8 cellular contexts compared by ENCODE assay signal in the genomic region with DNA sequence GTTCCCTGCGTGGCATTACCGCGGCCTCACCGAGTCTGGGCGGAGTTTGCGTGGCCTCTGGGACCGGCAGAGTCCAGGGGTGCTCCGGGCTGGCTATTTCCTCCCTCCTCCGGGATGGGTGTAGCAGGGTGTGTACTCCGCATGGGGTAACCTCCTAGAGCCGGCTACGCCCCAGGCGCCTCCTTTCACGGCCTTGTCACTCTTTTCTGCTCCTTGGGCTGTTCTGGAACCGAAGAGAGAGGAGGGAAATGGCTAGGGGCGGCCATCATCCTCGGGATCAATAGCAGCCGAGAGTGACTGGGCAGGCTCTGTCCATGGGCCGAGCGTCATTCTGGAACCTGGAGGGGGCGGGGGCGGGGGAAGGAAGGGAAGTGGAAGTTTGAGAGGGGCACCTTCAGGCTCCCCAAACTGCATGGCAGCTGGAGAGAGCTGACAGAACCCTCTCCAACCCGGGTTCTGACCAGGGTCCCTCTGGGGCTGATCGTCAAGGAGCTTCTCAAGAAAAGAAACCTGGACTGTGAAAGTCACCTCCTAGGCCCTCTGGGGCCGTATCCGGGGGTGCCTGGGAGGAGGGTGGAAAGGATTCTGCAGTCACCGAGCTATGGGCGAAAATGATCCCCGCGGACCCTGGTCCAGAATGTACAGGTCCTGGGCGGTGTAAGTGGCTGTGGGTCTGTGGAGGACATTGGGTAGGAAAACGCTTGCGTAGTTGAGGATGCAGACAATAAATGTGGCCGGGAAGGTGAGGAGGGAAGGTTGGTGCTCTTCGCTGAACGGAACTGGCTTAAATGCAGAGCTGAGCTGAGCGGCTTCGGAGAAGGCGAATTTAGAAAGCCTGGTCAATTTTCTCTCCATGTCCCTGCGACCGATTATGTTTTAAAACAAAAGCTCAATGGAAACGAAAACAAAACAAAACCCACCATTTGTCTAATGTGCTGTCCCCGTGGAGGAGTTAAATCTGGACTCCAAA. TPM values are rescaled to one million over a fixed set of nuclear protein-coding genes. Genes with fewer than 3 reads are reported as not detected.
DNase-seq lines count a peak whose midpoint lies in the region; ATAC-seq and TF ChIP-seq lines count a peak whose summit lies in the region.

No MANE protein-coding gene starts in this region.

- no peak for ATAC-seq in GM19455 (IDR thresholded peaks at IDR 0.05; ENCODE audit: unreplicated experiment)

- H3K4me1 ChIP-seq in sigmoid colon: peaks cover 0 to 71% (median 70%) of the 10 kb centered on the region in 4 donors

- H3K27me3 Mint-ChIP-seq in Calu3 (ENCODE audit: unreplicated experiment): peaks cover 90% of the 10 kb centered on the region
- H3K27me3 Mint-ChIP-seq in neural crest cell (ENCODE audit: low read depth): peaks cover 100% of the 10 kb centered on the region

- TF ChIP-seq EP300 in sigmoid colon (IDR thresholded peaks at IDR 0.05): no peak

- no peak for TF ChIP-seq CTCF in Calu3 (IDR thresholded peaks at IDR 0.05; ENCODE audit: unreplicated experiment)
- no peak for TF ChIP-seq CTCF in epithelial cell of proximal tubule (conservative IDR thresholded peaks at IDR 0.05; ENCODE audit: low read depth, low read length)
- TF ChIP-seq CTCF in neural crest cell (conservative IDR thresholded peaks at IDR 0.05): no peak
- no peak for TF ChIP-seq CTCF in sigmoid colon (IDR thresholded peaks at IDR 0.05)

- H3K4me3 Mint-ChIP-seq in Calu3 (ENCODE audit: low read depth, unreplicated experiment) (peak overlapping the region; percentile 39), neural crest cell (peak overlapping the region; percentile 74)

- TF ChIP-seq POLR2A in sigmoid colon (IDR thresholded peaks at IDR 0.05): no peak

- DNase-seq in Calu3 (peak; percentile 50), NCI-H69 (lab: John Stamatoyannopoulos, UW) (peak; percentile 54), epithelial cell of proximal tubule (ENCODE audit: low read depth) (no peak), neural crest cell (ENCODE audit: low read depth, low spot score) (no peak), sigmoid colon (no peak), NCI-H2107 treated with DMSO at 0.1 percent for 48 hours (lab: John Stamatoyannopoulos, UW; ENCODE audit: unreplicated experiment) (no peak), SW480 (ENCODE audit: low spot score) (no peak)

- no peaks in the 10 kb centered on the region for H3K9me3 ChIP-seq in sigmoid colon

- WGBS in sigmoid colon, 2 donors: 7 to 9% methylated on average over 43 of the region's 43 CpGs

- H3K4me1 Mint-ChIP-seq in Calu3 (ENCODE audit: low read depth, unreplicated experiment) (peaks cover 55% of the 10 kb centered on the region), neural crest cell (peaks cover 47% of the 10 kb centered on the region)

- H3K36me3 ChIP-seq in sigmoid colon: no peaks in the 10 kb centered on the region

- BruUV-seq in Calu3 (replicated peaks; lab: Mats Ljungman, UMichigan): no TSS peak

- H3K9me3 Mint-ChIP-seq in Calu3 (ENCODE audit: low read depth, unreplicated experiment): no peaks in the 10 kb centered on the region
- H3K9me3 Mint-ChIP-seq in neural crest cell: no peaks in the 10 kb centered on the region

- intact Hi-C loops in Calu3 (cut with micrococcal nuclease; ENCODE audit: unreplicated experiment): no loop called here
- intact Hi-C loops in sigmoid colon (cut with DNase I): no loop called here

- H3K27me3 ChIP-seq in sigmoid colon: peaks cover 98 to 100% (median 100%) of the 10 kb centered on the region in 3 donors

- H3K27ac ChIP-seq in sigmoid colon: no peak overlapping the region

- CTCF ChIA-PET in Calu3 (lab: Charles Lee): interaction anchor here (0.5 to 2.1 kb wide), 5 partner anchors 10 to 1729 kb away, joined by 3 to 7 read pairs (median 3); no protein-coding TSS in a partner anchor

- no peak overlapping the region for H3K27ac Mint-ChIP-seq in Calu3 (ENCODE audit: unreplicated experiment)
- H3K27ac Mint-ChIP-seq in neural crest cell (ENCODE audit: unreplicated experiment): no peak overlapping the region

- H3K36me3 Mint-ChIP-seq in Calu3 (ENCODE audit: insufficient read depth, unreplicated experiment) (peaks cover 17% of the 10 kb centered on the region), neural crest cell (ENCODE audit: low read depth) (no peaks in the 10 kb centered on the region)

- H3K4me3 ChIP-seq in epithelial cell of proximal tubule (ENCODE audit: low read depth, low read length): peak overlapping the region; percentile 82
- H3K4me3 ChIP-seq in sigmoid colon: no peak overlapping the region

RNA-seq across cellular contexts. Expression of gene LHX1, which starts 3.8 kb away (rescaled TPM):
- total RNA-seq in Calu3 (2022) (0.35 and 1.4 TPM in 2 replicates), epithelial cell of proximal tubule (43.1 and 51.9 TPM in 2 replicates), neural crest cell (0.43 and 1.1 TPM in 2 replicates), sigmoid colon (not detected)
- polyA plus RNA-seq in sigmoid colon: not detected

RNA-seq across cellular contexts. Expression of gene AATF, which starts 15.3 kb away (rescaled TPM):
- total RNA-seq in Calu3 (2022): 186 and 209 TPM in 2 replicates
- total RNA-seq in epithelial cell of proximal tubule: 70.2 and 78.9 TPM in 2 replicates
- 68.3 and 68.7 TPM in 2 replicates for total RNA-seq in neural crest cell
- total RNA-seq in sigmoid colon: 10 to 100 TPM; 32.4 to 38.3 (median 34.6) TPM
- polyA plus RNA-seq in sigmoid colon: 10 to 100 TPM; 27.6 to 38.1 (median 30.1) TPM

Comparison
In these comparisons a context has a peak if more than half of its experiments do, and no peak if none do; other contexts are left out.
1. DNase-seq: peak in Calu3 (single experiment) and NCI-H69 (single experiment); none in epithelial cell of proximal tubule (single experiment), neural crest cell (single experiment), sigmoid colon (single experiment), NCI-H2107 treated with DMSO at 0.1 percent for 48 hours (single experiment) and SW480 (single experiment).
2. RNA of gene LHX1, which starts 3.8 kb away (total RNA-seq): 43.1 to 51.9 TPM in epithelial cell of proximal tubule; 0.43 to 1.1 TPM in neural crest cell, 0.35 to 1.4 TPM in Calu3 and not detected in sigmoid colon; every median in the first group is over 10 times any median in the second.